In genomic region chr2:145729481-145729880, GRCh38 we compare ENCODE assay signal across 38 cellular contexts.
"Had no signal": no experiment of that assay in that cellular context is flagged by ENCODE, and none has a peak within 500 bp of the region (broad histone marks: within the 10 kb centered on the region; RNA-seq: fewer than 3 reads in every experiment).

No MANE protein-coding gene starts in this region.

- H3K9me3 ChIP-seq: adrenal gland, body of pancreas, breast epithelium had no signal

- ATAC-seq: activated CD8-positive, alpha-beta T cell treated with anti-CD3 and anti-CD28 coated beads for 36 hours; activated naive CD4-positive, alpha-beta T cell treated with anti-CD3 and anti-CD28 coated beads, Interleukin-2, amount 50 U/mL, for 72 hours; activated T-cell treated with anti-CD3 and anti-CD28 coated beads, Interleukin-2, amount 50 U/mL, for 4 hours; activated T-cell treated with anti-CD3 and anti-CD28 coated beads, Interleukin-2, amount 50 U/mL, for 72 hours; activated T-helper 17 cell treated with anti-CD3 and anti-CD28 coated beads, Interleukin-2, amount 50 U/mL, for 72 hours; body of pancreas had no signal

- H3K4me3 ChIP-seq: adrenal gland, body of pancreas, breast epithelium had no signal

- H3K27ac ChIP-seq: adrenal gland, body of pancreas, brain microvascular endothelial cell, breast epithelium, VCaP had no signal

- H3K4me1 Mint-ChIP-seq: activated CD4-positive, alpha-beta T cell treated with anti-CD3 and anti-CD28 coated beads, Interleukin-2, amount 10 ng/mL, durations not matched to agents 24 days and 14 days; activated naive CD8-positive, alpha-beta T cell treated with anti-CD3 and anti-CD28 coated beads for 36 hours; activated T-helper 17 cell treated with anti-CD3 and anti-CD28 coated beads, Interleukin-2, amount 50 U/mL, for 72 hours; central memory CD8-positive, alpha-beta T cell had no signal

- H3K9me3 Mint-ChIP-seq: activated B cell treated with CpG ODN at 0.5 μM for 24 hours; activated CD4-positive, alpha-beta memory T cell treated with anti-CD3 and anti-CD28 coated beads for 36 hours; activated CD4-positive, alpha-beta T cell treated with anti-CD3 and anti-CD28 coated beads, Interleukin-2, amount 10 ng/mL, durations not matched to agents 24 days and 14 days; activated CD8-positive, alpha-beta T cell treated with anti-CD3 and anti-CD28 coated beads for 36 hours; activated naive CD4-positive, alpha-beta T cell treated with anti-CD3 and anti-CD28 coated beads for 36 hours; activated naive CD8-positive, alpha-beta T cell treated with anti-CD3 and anti-CD28 coated beads for 36 hours; activated T-helper 1 cell treated with anti-CD3 and anti-CD28 coated beads, Interleukin-12 subunit alpha, Interleukin-12 subunit beta, Interleukin-2, Interleukin-4 antibody, amounts not matched to agents 30 ng/mL and 10 ng/mL and 1 ng/mL, durations not matched to agents 14 hours and 24 hours and 36 hours; activated T-helper 17 cell treated with anti-CD3 and anti-CD28 coated beads, Interleukin-2, amount 50 U/mL, for 72 hours; central memory CD8-positive, alpha-beta T cell; T-helper 1 cell treated with Interleukin-12 subunit alpha and Interleukin-12 subunit beta and Interleukin-4 antibody, amounts not matched to agents 30 μg/mL and 1 μg/mL, for 36 hours; T-helper 2 cell treated with Interferon-gamma antibody and Interleukin-4, amounts not matched to agents 5 μg/mL and 100 μg/mL, for 36 hours had no signal

- H3K27me3 ChIP-seq: adrenal gland, body of pancreas, brain microvascular endothelial cell, breast epithelium had no signal

- H3K27ac Mint-ChIP-seq: activated B cell treated with CpG ODN at 0.5 μM for 24 hours; activated CD4-positive, alpha-beta memory T cell treated with anti-CD3 and anti-CD28 coated beads for 36 hours; activated CD4-positive, alpha-beta T cell treated with anti-CD3 and anti-CD28 coated beads, Interleukin-2, amount 10 ng/mL, durations not matched to agents 24 days and 14 days; activated CD8-positive, alpha-beta T cell treated with anti-CD3 and anti-CD28 coated beads for 36 hours; activated naive CD4-positive, alpha-beta T cell treated with anti-CD3 and anti-CD28 coated beads for 36 hours; activated naive CD4-positive, alpha-beta T cell treated with anti-CD3 and anti-CD28 coated beads, Interleukin-2, amount 50 U/mL, for 72 hours; activated naive CD8-positive, alpha-beta T cell treated with anti-CD3 and anti-CD28 coated beads for 36 hours; activated T-cell treated with anti-CD3 and anti-CD28 coated beads, Interleukin-2, amount 50 U/mL, for 72 hours; activated T-helper 1 cell treated with anti-CD3 and anti-CD28 coated beads, Interleukin-12 subunit alpha, Interleukin-12 subunit beta, Interleukin-2, Interleukin-4 antibody, amounts not matched to agents 30 ng/mL and 10 ng/mL and 1 ng/mL, durations not matched to agents 14 hours and 24 hours and 36 hours; activated T-helper 17 cell treated with anti-CD3 and anti-CD28 coated beads, Interleukin-2, amount 50 U/mL, for 72 hours; T-helper 1 cell treated with Interleukin-12 subunit alpha and Interleukin-12 subunit beta and Interleukin-4 antibody, amounts not matched to agents 30 μg/mL and 1 μg/mL, for 36 hours; T-helper 2 cell treated with Interferon-gamma antibody and Interleukin-4, amounts not matched to agents 5 μg/mL and 100 μg/mL, for 36 hours had no signal

- H3K4me3 Mint-ChIP-seq: activated B cell treated with CpG ODN at 0.5 μM for 24 hours; activated CD4-positive, alpha-beta memory T cell treated with anti-CD3 and anti-CD28 coated beads for 36 hours; activated CD4-positive, alpha-beta T cell treated with anti-CD3 and anti-CD28 coated beads, Interleukin-2, amount 10 ng/mL, durations not matched to agents 24 days and 14 days; activated CD8-positive, alpha-beta T cell treated with anti-CD3 and anti-CD28 coated beads for 36 hours; activated naive CD4-positive, alpha-beta T cell treated with anti-CD3 and anti-CD28 coated beads for 36 hours; activated naive CD8-positive, alpha-beta T cell treated with anti-CD3 and anti-CD28 coated beads for 36 hours; activated T-cell treated with anti-CD3 and anti-CD28 coated beads, Interleukin-2, amount 50 U/mL, for 4 hours; activated T-cell treated with anti-CD3 and anti-CD28 coated beads, Interleukin-2, amount 50 U/mL, for 72 hours; activated T-helper 1 cell treated with anti-CD3 and anti-CD28 coated beads, Interleukin-12 subunit alpha, Interleukin-12 subunit beta, Interleukin-2, Interleukin-4 antibody, amounts not matched to agents 30 ng/mL and 10 ng/mL and 1 ng/mL, durations not matched to agents 14 hours and 24 hours and 36 hours; activated T-helper 17 cell treated with anti-CD3 and anti-CD28 coated beads, Interleukin-2, amount 50 U/mL, for 72 hours; central memory CD8-positive, alpha-beta T cell; T-helper 1 cell treated with Interleukin-12 subunit alpha and Interleukin-12 subunit beta and Interleukin-4 antibody, amounts not matched to agents 30 μg/mL and 1 μg/mL, for 36 hours; T-helper 2 cell treated with Interferon-gamma antibody and Interleukin-4, amounts not matched to agents 5 μg/mL and 100 μg/mL, for 36 hours had no signal

- DNase-seq: activated B cell treated with CpG ODN at 0.5 μM for 24 hours; activated CD4-positive, alpha-beta memory T cell treated with anti-CD3 and anti-CD28 coated beads for 36 hours; activated CD4-positive, alpha-beta T cell treated with anti-CD3 and anti-CD28 coated beads for 4 hours; activated CD4-positive, alpha-beta T cell treated with anti-CD3 and anti-CD28 coated beads, Interleukin-2, amount 10 ng/mL, durations not matched to agents 24 days and 14 days; activated CD4-positive, alpha-beta T cell treated with anti-CD3 and anti-CD28 coated beads, Interleukin-2, amount 50 U/mL, for 1 hour; activated CD4-positive, alpha-beta T cell treated with anti-CD3 and anti-CD28 coated beads, Interleukin-2, amount 50 U/mL, for 4 hours; activated CD4-positive, CD25-positive, alpha-beta regulatory T cell treated with anti-CD3 and anti-CD28 coated beads, Interleukin-2, amount 50 U/mL, for 72 hours; activated CD8-positive, alpha-beta memory T cell treated with anti-CD3 and anti-CD28 coated beads, Interleukin-2, amount 50 U/mL, for 4 hours; activated CD8-positive, alpha-beta T cell treated with anti-CD3 and anti-CD28 coated beads for 36 hours; activated effector memory CD4-positive, alpha-beta T cell treated with anti-CD3 and anti-CD28 coated beads, Interleukin-2, amount 50 U/mL, for 16 hours; activated gamma-delta T cell treated with Interleukin-2 at 50 U/mL for 16 hours; activated naive CD4-positive, alpha-beta T cell; activated naive CD4-positive, alpha-beta T cell treated with anti-CD3 and anti-CD28 coated beads for 36 hours; activated naive CD4-positive, alpha-beta T cell treated with anti-CD3 and anti-CD28 coated beads, Interleukin-2, amount 50 U/mL, for 16 hours; activated naive CD8-positive, alpha-beta T cell treated with anti-CD3 and anti-CD28 coated beads for 36 hours; activated T-cell treated with anti-CD3 and anti-CD28 coated beads for 4 hours; activated T-cell treated with anti-CD3 and anti-CD28 coated beads, Interleukin-2, amount 50 U/mL, for 1 hour; activated T-cell treated with anti-CD3 and anti-CD28 coated beads, Interleukin-2, amount 50 U/mL, for 4 hours; activated T-cell treated with anti-CD3 and anti-CD28 coated beads, Interleukin-2, amount 50 U/mL, for 72 hours; adrenal gland; amniotic stem cell; aorta; body of pancreas; brain microvascular endothelial cell; cerebellar nuclear complex; T-helper 1 cell; T-helper 2 cell; T-helper 9 cell had no signal

- FAIRE-seq: astrocyte, TTC549 had no signal

- H3K36me3 ChIP-seq: adrenal gland, brain microvascular endothelial cell, breast epithelium had no signal

- H3K27me3 Mint-ChIP-seq: activated B cell treated with CpG ODN at 0.5 μM for 24 hours; activated CD4-positive, alpha-beta memory T cell treated with anti-CD3 and anti-CD28 coated beads for 36 hours; activated CD4-positive, alpha-beta T cell treated with anti-CD3 and anti-CD28 coated beads, Interleukin-2, amount 10 ng/mL, durations not matched to agents 24 days and 14 days; activated CD8-positive, alpha-beta T cell treated with anti-CD3 and anti-CD28 coated beads for 36 hours; activated naive CD8-positive, alpha-beta T cell treated with anti-CD3 and anti-CD28 coated beads for 36 hours; activated T-helper 17 cell treated with anti-CD3 and anti-CD28 coated beads, Interleukin-2, amount 50 U/mL, for 72 hours had no signal

- H3K36me3 Mint-ChIP-seq: activated CD4-positive, alpha-beta memory T cell treated with anti-CD3 and anti-CD28 coated beads for 36 hours; activated naive CD4-positive, alpha-beta T cell treated with anti-CD3 and anti-CD28 coated beads, Interleukin-2, amount 50 U/mL, for 72 hours; activated naive CD8-positive, alpha-beta T cell treated with anti-CD3 and anti-CD28 coated beads for 36 hours had no signal

- H3K4me1 ChIP-seq: adrenal gland, body of pancreas, breast epithelium had no signal
